8 cellular contexts compared by ENCODE assay signal in the genomic region with DNA sequence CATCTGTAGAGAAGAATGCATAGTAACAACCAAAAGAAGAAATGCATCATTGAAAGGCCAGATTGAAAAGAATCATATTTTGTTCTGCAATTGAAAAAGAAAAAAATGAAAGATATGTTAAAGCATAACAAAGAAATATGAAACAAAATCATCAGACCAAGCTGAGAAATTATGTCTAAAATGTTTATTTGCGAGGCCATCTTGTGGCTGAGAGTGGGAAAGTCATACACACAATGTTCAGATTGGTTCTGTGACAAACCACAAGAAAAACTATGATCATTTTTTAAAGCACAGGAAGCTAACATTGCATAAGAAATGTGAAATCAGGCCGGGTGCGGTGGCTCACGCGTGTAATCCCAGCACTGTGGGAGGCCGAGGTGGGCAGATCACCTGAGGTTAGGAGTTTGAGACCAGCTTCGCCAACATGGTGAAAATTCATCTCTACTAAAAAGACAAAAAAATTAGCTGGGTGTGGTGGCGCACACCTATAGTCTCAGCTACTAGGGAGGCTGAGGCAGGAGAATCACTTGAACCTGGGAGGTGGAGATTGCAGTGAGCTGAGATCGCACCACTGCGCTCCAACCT. TPM values are rescaled to one million over a fixed set of nuclear protein-coding genes. Genes with fewer than 3 reads are reported as not detected.
A peak's percentile ranks its signal among the peaks of the same experiment; 100 is the strongest.
DNase-seq lines count a peak whose midpoint lies in the region; TF ChIP-seq lines count a peak whose summit lies in the region.

No MANE protein-coding gene starts in this region.

- intact Hi-C loops in posterior vena cava (cut with DNase I): loop anchor here in 1 of 2 donors (1.0 kb wide), 1 partner anchor 10 kb away; no protein-coding TSS in a partner anchor

- H2AFZ ChIP-seq in MM.1S (ENCODE audit: low read length): no peak overlapping the region

- no peaks in the 10 kb centered on the region for H3F3A ChIP-seq in MM.1S (ENCODE audit: insufficient read depth, low read length)

- H3K9ac ChIP-seq in MM.1S (ENCODE audit: low read length): no peak overlapping the region

- no peak overlapping the region for H3K4me3 ChIP-seq in MM.1S (ENCODE audit: low read length)

- no peak overlapping the region for H3K27ac ChIP-seq in MM.1S (ENCODE audit: low read length)

- no peaks in the 10 kb centered on the region for H3K9me2 ChIP-seq in MM.1S (replicated peaks; ENCODE audit: insufficient read depth, low read length)

- H3K79me2 ChIP-seq in MM.1S (ENCODE audit: low read length): no peaks in the 10 kb centered on the region

- H3K27me3 ChIP-seq in MM.1S (replicated peaks; ENCODE audit: insufficient read depth, low read length): no peaks in the 10 kb centered on the region

- H3K36me3 ChIP-seq in MM.1S (replicated peaks; ENCODE audit: insufficient read depth, low read length): no peaks in the 10 kb centered on the region

- no peaks in the 10 kb centered on the region for H3K4me1 ChIP-seq in MM.1S (ENCODE audit: low read length)

- H3K4me2 ChIP-seq in MM.1S (ENCODE audit: low read depth, low read length): no peak overlapping the region

- H4K20me1 ChIP-seq in MM.1S (ENCODE audit: insufficient read depth, low read length): no peaks in the 10 kb centered on the region

- DNase-seq in NCI-H510A treated with DMSO at 0.1 percent for 48 hours (lab: John Stamatoyannopoulos, UW) (peak; percentile 3), NCI-H510A (lab: John Stamatoyannopoulos, UW) (no peak), MM.1S (peak; percentile 23), dermis microvascular lymphatic vessel endothelial cell (ENCODE audit: low read depth in 2 of 2) (peak; percentile 20 to 24), renal cortical epithelial cell (ENCODE audit: low read depth) (peak; percentile 19), DMS114 treated with DMSO at 0.1 percent for 48 hours (lab: John Stamatoyannopoulos, UW; ENCODE audit: unreplicated experiment) (no peak), posterior vena cava (ENCODE audit: low spot score) (no peak), NCI-H446 treated with DMSO at 0.1 percent for 48 hours (lab: John Stamatoyannopoulos, UW) (no peak)

- no peaks in the 10 kb centered on the region for H3K9me3 ChIP-seq in MM.1S (replicated peaks; ENCODE audit: insufficient read depth, low read length)

- peak; percentile 54 for TF ChIP-seq CTCF in MM.1S (IDR thresholded peaks at IDR 0.05; ENCODE audit: low read length)

RNA-seq across cellular contexts. Expression of gene ABCB5, which starts 36.6 kb away (rescaled TPM):
- total RNA-seq in dermis microvascular lymphatic vessel endothelial cell (not detected in 2 replicates), renal cortical epithelial cell (0.10 TPM in 1 of 2 replicates, not detected in the other), posterior vena cava (1 to 10 TPM; 1.3 to 4.4 TPM)

Comparison
In these comparisons a context has a peak if more than half of its experiments do, and no peak if none do; other contexts are left out.
1. DNase-seq: peak in NCI-H510A treated with DMSO at 0.1 percent for 48 hours (single experiment), MM.1S (single experiment), dermis microvascular lymphatic vessel endothelial cell (2 of 2) and renal cortical epithelial cell (single experiment); none in NCI-H510A (single experiment), DMS114 treated with DMSO at 0.1 percent for 48 hours (single experiment), posterior vena cava (single experiment) and NCI-H446 treated with DMSO at 0.1 percent for 48 hours (single experiment).